ENCODE assay signal across 16 cellular contexts in genomic region chr20:16261733-16262277, GRCh38.
A peak's percentile ranks its signal among the peaks of the same experiment; 100 is the strongest.
DNase-seq lines count a peak whose midpoint lies in the region; ATAC-seq and TF ChIP-seq lines count a peak whose summit lies in the region.
"Had no signal": no experiment of that assay in that cellular context is flagged by ENCODE, and none has a peak within 500 bp of the region (broad histone marks: within the 10 kb centered on the region; RNA-seq: fewer than 3 reads in every experiment).

No MANE protein-coding gene starts in this region.

- H3K9me3 ChIP-seq in parathyroid adenoma (ENCODE audit: control insufficient read depth, low read length) (no peaks in the 10 kb centered on the region), heart left ventricle (peaks cover 0 to 17% (median 3%) of the 10 kb centered on the region in 12 donors), SJCRH30 (replicated peaks) (no peaks in the 10 kb centered on the region)

- H3K27ac ChIP-seq in parathyroid adenoma (no peak overlapping the region), heart left ventricle (no peak overlapping the region), SJCRH30 (no peak overlapping the region)
- H3K27ac ChIP-seq: 22Rv1 had no signal

- H3K4me1 ChIP-seq in parathyroid adenoma: peaks cover 12% of the 10 kb centered on the region
- H3K4me1 ChIP-seq in heart left ventricle: peaks cover 0 to 18% (median 3%) of the 10 kb centered on the region in 12 donors
- H3K4me1 ChIP-seq in SJCRH30: peaks cover 6% of the 10 kb centered on the region; the same call in 1 of the 2 replicates

- no peak for ATAC-seq in heart left ventricle
- ATAC-seq: CD8-positive, alpha-beta T cell had no signal

- H3K4me3 ChIP-seq in parathyroid adenoma (ENCODE audit: low read depth, low read length) (no peak overlapping the region), heart left ventricle (no peak overlapping the region), SJCRH30 (no peak overlapping the region)

- TF ChIP-seq CTCF in parathyroid adenoma (IDR thresholded peaks at IDR 0.05): no peak
- no peak for TF ChIP-seq CTCF in heart left ventricle (IDR thresholded peaks at IDR 0.05)

- H3K79me2 ChIP-seq in parathyroid adenoma: no peaks in the 10 kb centered on the region

- no peak overlapping the region for H3K9ac ChIP-seq in parathyroid adenoma

- 66 to 76% (median 73%) methylated on average over 2 of the region's 2 CpGs for WGBS in heart left ventricle, 4 donors

- TF ChIP-seq POLR2A in erythroblast (IDR thresholded peaks at IDR 0.05; ENCODE audit: low read length) (no peak), heart left ventricle (IDR thresholded peaks at IDR 0.05) (no peak)

- H2AFZ ChIP-seq in parathyroid adenoma: peak overlapping the region; percentile 45

- peak overlapping the region; percentile 4 for H3K4me2 ChIP-seq in parathyroid adenoma (ENCODE audit: low read length)

- H3K27me3 ChIP-seq in parathyroid adenoma (ENCODE audit: control insufficient read depth, insufficient read depth, low read length) (no peaks in the 10 kb centered on the region), heart left ventricle (no peaks in the 10 kb centered on the region), SJCRH30 (no peaks in the 10 kb centered on the region)

- DNase-seq in NCI-H2029 (lab: John Stamatoyannopoulos, UW) (peak; percentile 7), NCI-H2029 treated with DMSO at 0.1 percent for 48 hours (lab: John Stamatoyannopoulos, UW) (no peak), OCI-M1 (lab: John Stamatoyannopoulos, UW) (peak; percentile 83), erythroblast (lab: John Stamatoyannopoulos, UW) (peak; percentile 24 to 76), heart left ventricle (no peak), NOMO-1 treated with DMSO at 0.1 percent for 48 hours (lab: John Stamatoyannopoulos, UW; ENCODE audit: unreplicated experiment) (no peak), SJCRH30 (no peak)
- DNase-seq: CD8-positive, alpha-beta T cell; COR-L47; DMS153; DND-41; GDM1; GOT3; H9 had no signal

- H3K36me3 ChIP-seq in parathyroid adenoma (ENCODE audit: control insufficient read depth, insufficient read depth, low read length) (no peaks in the 10 kb centered on the region), heart left ventricle (no peaks in the 10 kb centered on the region), SJCRH30 (no peaks in the 10 kb centered on the region)

- intact Hi-C loops in heart left ventricle (cut with DNase I): no loop called here

Comparison
In these comparisons a context has a peak if more than half of its experiments do, and no peak if none do; other contexts are left out.
1. DNase-seq: peak in NCI-H2029 (single experiment), OCI-M1 (single experiment) and erythroblast (2 of 2); none in NCI-H2029 treated with DMSO at 0.1 percent for 48 hours (single experiment), heart left ventricle (0 of 5), NOMO-1 treated with DMSO at 0.1 percent for 48 hours (single experiment) and SJCRH30 (0 of 2).